Comparison of ENCODE assay signal across 1 cellular context in genomic region chr16:57387598-57388354, GRCh38.
TF ChIP-seq lines count a peak whose summit lies in the region.

No MANE protein-coding gene starts in this region.

TF ChIP-seq in GM12891, 5 proteins besides CTCF, POLR2A, EP300 and RAD21:
- TF ChIP-seq POLR2AphosphoS5 (IDR thresholded peaks at IDR 0.05; ENCODE audit: low read depth, low read length) = 0 out of 2 replicates have a peak, but pooled peaks have one; percentile 18
- no peak for TF ChIP-seq SPI1 (IDR thresholded peaks at IDR 0.05; ENCODE audit: low read depth, low read length)
- no peak for TF ChIP-seq PAX5 (IDR thresholded peaks at IDR 0.05; ENCODE audit: insufficient read depth, low read length, severe bottlenecking)
